In genomic region chr12:133181238-133181959, GRCh38 we compare ENCODE assay signal across 8 cellular contexts. TPM values are rescaled to one million over a fixed set of nuclear protein-coding genes. Genes with fewer than 3 reads are reported as not detected.
DNase-seq lines count a peak whose midpoint lies in the region; ATAC-seq, FAIRE-seq and TF ChIP-seq lines count a peak whose summit lies in the region.

ZNF268 (plus strand) TSS chr12:133181495; CDS start chr12:133181998, 503 bp downstream.

- intact Hi-C loops in activated T-helper 1 cell treated with anti-CD3 and anti-CD28 coated beads, Interleukin-12 subunit alpha, Interleukin-12 subunit beta, Interleukin-2, Interleukin-4 antibody, amounts not matched to agents 30 ng/mL and 10 ng/mL and 1 ng/mL, durations not matched to agents 14 hours and 24 hours and 36 hours (cut with micrococcal nuclease): loop anchor here (1.0 kb wide), 7 partner anchors 51 to 294 kb away; partner anchors contain the start of genes CHFR, ZNF10, ZNF140 and ZNF26
- intact Hi-C loops in naive thymus-derived CD4-positive, alpha-beta T cell (cut with micrococcal nuclease): loop anchor here (1.0 kb wide), 8 partner anchors 51 to 353 kb away; partner anchors contain the start of genes CHFR (in 2 of the 2), ZNF10 (in 2 of the 2), ZNF140 (in 2 of the 2) and ZNF26 (in 2 of the 2)

- POLR2A ChIA-PET in naive thymus-derived CD4-positive, alpha-beta T cell (lab: Charles Lee): interaction anchor here (0.6 to 3.3 kb wide), 7 partner anchors 26 to 195 kb away, joined by 3 to 26 read pairs (median 5); partner anchors contain the start of genes ZNF10, ZNF140, ZNF26 and ZNF84

- peak within 1 kb of the TSS; percentile 59 to 87 for H3K4me3 ChIP-seq in DND-41 (ENCODE audit: low read depth in 1 of 2, low read length in 2 of 2)
- peak within 1 kb of the TSS; percentile 100 for H3K4me3 ChIP-seq in naive thymus-derived CD4-positive, alpha-beta T cell (ENCODE audit: low read length)

- peaks cover 11% of the 10 kb centered on the region for H3K4me1 ChIP-seq in DND-41 (ENCODE audit: insufficient read depth, low read length)
- peaks cover 7 to 9% of the 10 kb centered on the region in 2 donors for H3K4me1 ChIP-seq in naive thymus-derived CD4-positive, alpha-beta T cell (ENCODE audit: control insufficient read depth in 2 of 2, insufficient read depth in 2 of 2, low read length in 2 of 2)

- no peak for FAIRE-seq in RCC 7860 (lab: Jason Lieb, UNC)

- peaks cover 42% of the 10 kb centered on the region for H3K36me3 ChIP-seq in DND-41 (ENCODE audit: insufficient read depth, low read length)
- H3K36me3 ChIP-seq in naive thymus-derived CD4-positive, alpha-beta T cell (ENCODE audit: control insufficient read depth in 2 of 3, insufficient read depth in 3 of 3, low read length in 3 of 3): peaks cover 0 to 48% (median 8%) of the 10 kb centered on the region in 3 experiments

- no peaks in the 10 kb centered on the region for H3K27me3 Mint-ChIP-seq in activated T-helper 1 cell treated with anti-CD3 and anti-CD28 coated beads, Interleukin-12 subunit alpha, Interleukin-12 subunit beta, Interleukin-2, Interleukin-4 antibody, amounts not matched to agents 30 ng/mL and 10 ng/mL and 1 ng/mL, durations not matched to agents 14 hours and 24 hours and 36 hours (ENCODE audit: insufficient read depth)
- no peaks in the 10 kb centered on the region for H3K27me3 Mint-ChIP-seq in naive thymus-derived CD4-positive, alpha-beta T cell
- peaks cover 0 to 7% of the 10 kb centered on the region in 2 donors for H3K27me3 Mint-ChIP-seq in stimulated activated naive B cell treated with anti-CD40 and anti-IgM and Interleukin-4, amounts not matched to agents 10 μg/mL and 1 μg/mL and 100 μg/mL, for 72 hours

- H3K9me3 Mint-ChIP-seq in activated T-helper 1 cell treated with anti-CD3 and anti-CD28 coated beads, Interleukin-12 subunit alpha, Interleukin-12 subunit beta, Interleukin-2, Interleukin-4 antibody, amounts not matched to agents 30 ng/mL and 10 ng/mL and 1 ng/mL, durations not matched to agents 14 hours and 24 hours and 36 hours: peaks cover 64% of the 10 kb centered on the region
- H3K9me3 Mint-ChIP-seq in naive thymus-derived CD4-positive, alpha-beta T cell: peaks cover 22 to 95% (median 52%) of the 10 kb centered on the region in 11 donors
- peaks cover 35 to 48% of the 10 kb centered on the region in 2 donors for H3K9me3 Mint-ChIP-seq in stimulated activated naive B cell treated with anti-CD40 and anti-IgM and Interleukin-4, amounts not matched to agents 10 μg/mL and 1 μg/mL and 100 μg/mL, for 72 hours

- peak within 1 kb of the TSS; percentile 71 for H3K4me2 ChIP-seq in DND-41 (ENCODE audit: insufficient read depth, low read length)

- H3K9ac ChIP-seq in DND-41 (ENCODE audit: low read depth, low read length): peak within 1 kb of the TSS; percentile 66

- no peaks in the 10 kb centered on the region for H4K20me1 ChIP-seq in DND-41 (ENCODE audit: insufficient read depth, low read length)

- no peaks in the 10 kb centered on the region for H3K27me3 ChIP-seq in DND-41 (ENCODE audit: insufficient read depth, low read length, poor library complexity)
- no peaks in the 10 kb centered on the region for H3K27me3 ChIP-seq in naive thymus-derived CD4-positive, alpha-beta T cell (ENCODE audit: control insufficient read depth in 2 of 2, insufficient read depth in 2 of 2, low read length in 2 of 2)

- H3K36me3 Mint-ChIP-seq in activated T-helper 1 cell treated with anti-CD3 and anti-CD28 coated beads, Interleukin-12 subunit alpha, Interleukin-12 subunit beta, Interleukin-2, Interleukin-4 antibody, amounts not matched to agents 30 ng/mL and 10 ng/mL and 1 ng/mL, durations not matched to agents 14 hours and 24 hours and 36 hours (ENCODE audit: low read depth): peaks cover 55% of the 10 kb centered on the region
- H3K36me3 Mint-ChIP-seq in naive thymus-derived CD4-positive, alpha-beta T cell: peaks cover 50 to 61% (median 59%) of the 10 kb centered on the region in 5 donors
- peaks cover 60 to 72% of the 10 kb centered on the region in 2 donors for H3K36me3 Mint-ChIP-seq in stimulated activated naive B cell treated with anti-CD40 and anti-IgM and Interleukin-4, amounts not matched to agents 10 μg/mL and 1 μg/mL and 100 μg/mL, for 72 hours

- TF ChIP-seq CTCF in DND-41 (IDR thresholded peaks at IDR 0.05; ENCODE audit: borderline replicate concordance, extremely low read depth, low read length, poor library complexity, severe bottlenecking): peak; percentile 76

- CTCF ChIA-PET in naive thymus-derived CD4-positive, alpha-beta T cell (lab: Charles Lee): interaction anchor here (0.5 to 1.4 kb wide), 2 partner anchors 100 to 101 kb away, joined by 3 to 4 read pairs; partner anchors contain the start of gene ZNF140

- peak within 1 kb of the TSS; percentile 95 for H3K27ac Mint-ChIP-seq in activated T-helper 1 cell treated with anti-CD3 and anti-CD28 coated beads, Interleukin-12 subunit alpha, Interleukin-12 subunit beta, Interleukin-2, Interleukin-4 antibody, amounts not matched to agents 30 ng/mL and 10 ng/mL and 1 ng/mL, durations not matched to agents 14 hours and 24 hours and 36 hours
- peak within 1 kb of the TSS; percentile 85 to 97 (median 92) for H3K27ac Mint-ChIP-seq in naive thymus-derived CD4-positive, alpha-beta T cell
- peak within 1 kb of the TSS; percentile 97 for H3K27ac Mint-ChIP-seq in stimulated activated naive B cell treated with anti-CD40 and anti-IgM and Interleukin-4, amounts not matched to agents 10 μg/mL and 1 μg/mL and 100 μg/mL, for 72 hours

- H3K4me3 Mint-ChIP-seq in activated T-helper 1 cell treated with anti-CD3 and anti-CD28 coated beads, Interleukin-12 subunit alpha, Interleukin-12 subunit beta, Interleukin-2, Interleukin-4 antibody, amounts not matched to agents 30 ng/mL and 10 ng/mL and 1 ng/mL, durations not matched to agents 14 hours and 24 hours and 36 hours: peak within 1 kb of the TSS; percentile 97
- peak within 1 kb of the TSS; percentile 90 to 99 (median 95) for H3K4me3 Mint-ChIP-seq in naive thymus-derived CD4-positive, alpha-beta T cell
- H3K4me3 Mint-ChIP-seq in stimulated activated naive B cell treated with anti-CD40 and anti-IgM and Interleukin-4, amounts not matched to agents 10 μg/mL and 1 μg/mL and 100 μg/mL, for 72 hours: peak within 1 kb of the TSS; percentile 93 to 97

- DNase-seq in DND-41: peak; percentile 89
- peak; percentile 93 for DNase-seq in KG1 (lab: John Stamatoyannopoulos, UW)
- peak; percentile 77 for DNase-seq in RCC 7860 (ENCODE audit: low spot score)
- peak; percentile 87 for DNase-seq in activated T-helper 1 cell treated with anti-CD3 and anti-CD28 coated beads, Interleukin-12 subunit alpha, Interleukin-12 subunit beta, Interleukin-2, Interleukin-4 antibody, amounts not matched to agents 30 ng/mL and 10 ng/mL and 1 ng/mL, durations not matched to agents 14 hours and 24 hours and 36 hours (ENCODE audit: low spot score)
- peak; percentile 91 for DNase-seq in fibroblast of gingiva (ENCODE audit: low read depth)
- peak; percentile 75 to 90 (median 86) for DNase-seq in naive thymus-derived CD4-positive, alpha-beta T cell
- peak; percentile 92 for DNase-seq in stimulated activated naive B cell treated with anti-CD40 and anti-IgM and Interleukin-4, amounts not matched to agents 10 μg/mL and 1 μg/mL and 100 μg/mL, for 72 hours

- peaks cover 18% of the 10 kb centered on the region for H3K79me2 ChIP-seq in DND-41 (ENCODE audit: insufficient read depth, low read length)

- H3K4me1 Mint-ChIP-seq in activated T-helper 1 cell treated with anti-CD3 and anti-CD28 coated beads, Interleukin-12 subunit alpha, Interleukin-12 subunit beta, Interleukin-2, Interleukin-4 antibody, amounts not matched to agents 30 ng/mL and 10 ng/mL and 1 ng/mL, durations not matched to agents 14 hours and 24 hours and 36 hours (ENCODE audit: low read depth): peaks cover 20% of the 10 kb centered on the region
- H3K4me1 Mint-ChIP-seq in naive thymus-derived CD4-positive, alpha-beta T cell: peaks cover 16 to 34% (median 31%) of the 10 kb centered on the region in 7 donors
- H3K4me1 Mint-ChIP-seq in stimulated activated naive B cell treated with anti-CD40 and anti-IgM and Interleukin-4, amounts not matched to agents 10 μg/mL and 1 μg/mL and 100 μg/mL, for 72 hours: peaks cover 18 to 25% of the 10 kb centered on the region in 2 donors

- ATAC-seq in DND-41 (ENCODE audit: insufficient read depth, low read depth) (peak; percentile 85), GM21723 (IDR thresholded peaks at IDR 0.05; ENCODE audit: unreplicated experiment) (peak; percentile 86)
- peak; percentile 99 for ATAC-seq in naive thymus-derived CD4-positive, alpha-beta T cell
- ATAC-seq in stimulated activated naive B cell treated with anti-CD40 and anti-IgM and Interleukin-4, amounts not matched to agents 10 μg/mL and 1 μg/mL and 100 μg/mL, for 72 hours (replicated peaks): peak; percentile 98 to 99

- peak within 1 kb of the TSS; percentile 75 for H3K27ac ChIP-seq in DND-41 (ENCODE audit: low read length)
- peak within 1 kb of the TSS; percentile 84 for H3K27ac ChIP-seq in naive thymus-derived CD4-positive, alpha-beta T cell (ENCODE audit: low read depth, low read length)

- H3K9me3 ChIP-seq in DND-41 (ENCODE audit: insufficient read depth, low read length, severe bottlenecking): peaks cover 52% of the 10 kb centered on the region
- peaks cover 0 to 45% (median 3%) of the 10 kb centered on the region in 3 experiments for H3K9me3 ChIP-seq in naive thymus-derived CD4-positive, alpha-beta T cell (ENCODE audit: control insufficient read depth in 2 of 3, low read length in 3 of 3)

- peak within 1 kb of the TSS; percentile 93 for H2AFZ ChIP-seq in DND-41 (ENCODE audit: low read depth, low read length)

RNA-seq across cellular contexts. Expression of gene ZNF268, which starts in this region (rescaled TPM):
- 16.7 and 21.5 TPM in 2 replicates for total RNA-seq in activated T-helper 1 cell treated with anti-CD3 and anti-CD28 coated beads, Interleukin-12 subunit alpha, Interleukin-12 subunit beta, Interleukin-2, Interleukin-4 antibody, amounts not matched to agents 30 ng/mL and 10 ng/mL and 1 ng/mL, durations not matched to agents 14 hours and 24 hours and 36 hours
- 10 to 100 TPM; 13.6 to 38.6 (median 18.6) TPM for total RNA-seq in naive thymus-derived CD4-positive, alpha-beta T cell
- polyA plus RNA-seq in naive thymus-derived CD4-positive, alpha-beta T cell: 10 to 100 TPM; 18.2 to 29.0 TPM

Comparison
In these comparisons a context has a peak if more than half of its experiments do, and no peak if none do; other contexts are left out.
1. Peak in every context shown above with its lines: DNase-seq, ATAC-seq, H3K4me3 ChIP-seq and H3K27ac ChIP-seq.